In the genomic region with DNA sequence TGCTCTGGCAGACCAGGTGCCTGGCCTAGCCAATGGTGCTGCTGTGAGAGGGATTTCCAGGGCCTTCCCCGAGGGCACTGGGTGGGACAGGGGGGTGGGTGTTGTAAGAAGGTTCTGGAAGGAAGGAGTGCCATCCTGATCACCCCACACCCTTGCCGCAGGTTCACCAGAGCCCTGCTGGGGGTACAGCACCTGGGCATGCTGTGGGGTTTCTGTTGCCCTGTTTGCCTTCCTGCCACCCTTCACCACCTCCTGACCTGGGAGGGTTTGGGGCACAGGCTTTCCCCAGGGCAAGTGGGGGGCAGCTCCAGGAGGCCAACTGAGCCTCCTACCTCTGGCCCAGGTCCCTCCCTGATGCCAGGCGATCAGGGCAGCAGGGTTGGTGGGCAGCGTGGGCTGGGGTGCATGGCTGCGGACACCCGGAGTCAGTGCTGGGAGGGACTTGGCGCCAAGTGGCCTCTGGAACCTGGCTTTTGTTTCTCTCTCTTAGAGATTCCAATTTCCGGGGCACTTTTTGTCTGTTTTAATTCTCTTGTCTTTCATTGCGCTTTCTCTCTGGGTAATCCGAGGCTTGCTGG, we compare ENCODE assay signal across 25 cellular contexts.
"Had no signal": no experiment of that assay in that cellular context is flagged by ENCODE, and none has a peak within 500 bp of the region (broad histone marks: within the 10 kb centered on the region; RNA-seq: fewer than 3 reads in every experiment).

No MANE protein-coding gene starts in this region.

- H3K4me1 Mint-ChIP-seq: nephron progenitor cell; stimulated activated memory B cell treated with anti-CD40 and anti-IgM and Interleukin-4, amounts not matched to agents 10 μg/mL and 1 μg/mL and 100 μg/mL, for 72 hours had no signal

- H3K27me3 ChIP-seq: neutrophil, right atrium auricular region, tibial nerve, upper lobe of left lung, uterus had no signal

- H3K9me3 ChIP-seq: esophagus squamous epithelium, lower lobe of right lung, neutrophil, prostate gland, right atrium auricular region, spleen, thoracic aorta, tibial nerve, upper lobe of left lung, uterus had no signal

- H3K4me1 ChIP-seq: esophagus squamous epithelium, lower lobe of right lung, parathyroid adenoma, prostate gland, right atrium auricular region, spleen, tibial nerve, uterus had no signal

- H3K79me2 ChIP-seq: parathyroid adenoma had no signal

- H3K4me3 ChIP-seq: esophagus squamous epithelium, lower lobe of right lung, prostate gland, right atrium auricular region, spleen, thoracic aorta, tibial nerve, upper lobe of left lung, uterus had no signal

- H3K36me3 Mint-ChIP-seq: immature natural killer cell; naive thymus-derived CD8-positive, alpha-beta T cell; stimulated activated memory B cell treated with anti-CD40 and anti-IgM and Interleukin-4, amounts not matched to agents 10 μg/mL and 1 μg/mL and 100 μg/mL, for 72 hours had no signal

- H3K9me3 Mint-ChIP-seq: effector memory CD8-positive, alpha-beta T cell; nephron progenitor cell; stimulated activated memory B cell treated with anti-CD40 and anti-IgM and Interleukin-4, amounts not matched to agents 10 μg/mL and 1 μg/mL and 100 μg/mL, for 72 hours had no signal

- H3K36me3 ChIP-seq: esophagus squamous epithelium, lower lobe of right lung, neutrophil, prostate gland, right atrium auricular region, spleen, thoracic aorta, tibial nerve, upper lobe of left lung, uterus had no signal

- H3K27ac ChIP-seq: esophagus squamous epithelium, lower lobe of right lung, neutrophil, parathyroid adenoma, prostate gland, right atrium auricular region, spleen, thoracic aorta, tibial nerve, upper lobe of left lung, uterus had no signal

- ATAC-seq: effector memory CD8-positive, alpha-beta T cell; left ventricle myocardium superior; lower lobe of right lung; naive thymus-derived CD8-positive, alpha-beta T cell; sciatic nerve; stimulated activated memory B cell treated with anti-CD40 and anti-IgM and Interleukin-4, amounts not matched to agents 10 μg/mL and 1 μg/mL and 100 μg/mL, for 72 hours; stimulated activated naive CD8-positive, alpha-beta T cell treated with anti-CD3 and anti-CD28 coated beads, Interleukin-15, Interleukin-2, amounts not matched to agents 100 U/mL and 50 U/mL, for 24 hours had no signal

- DNase-seq: cortex of kidney; effector memory CD8-positive, alpha-beta T cell; erythroblast; esophagus squamous epithelium; foreskin melanocyte; hypothalamus; immature natural killer cell; left ventricle myocardium superior; lower lobe of right lung; naive thymus-derived CD8-positive, alpha-beta T cell; nephron progenitor cell; stimulated activated CD4-positive, alpha-beta T cell treated with anti-CD3 and anti-CD28 coated beads, Interleukin-4, amount 100 ng/mL, for 4 hours; stimulated activated naive CD8-positive, alpha-beta T cell treated with anti-CD3 and anti-CD28 coated beads, Interleukin-15, Interleukin-2, amounts not matched to agents 100 U/mL and 50 U/mL, for 24 hours; substantia nigra; upper lobe of left lung; uterus had no signal

- H3K9ac ChIP-seq: parathyroid adenoma had no signal

- H3K4me3 Mint-ChIP-seq: effector memory CD8-positive, alpha-beta T cell; immature natural killer cell; nephron progenitor cell; stimulated activated memory B cell treated with anti-CD40 and anti-IgM and Interleukin-4, amounts not matched to agents 10 μg/mL and 1 μg/mL and 100 μg/mL, for 72 hours had no signal

- H3K27ac Mint-ChIP-seq: effector memory CD8-positive, alpha-beta T cell; immature natural killer cell; nephron progenitor cell; stimulated activated memory B cell treated with anti-CD40 and anti-IgM and Interleukin-4, amounts not matched to agents 10 μg/mL and 1 μg/mL and 100 μg/mL, for 72 hours had no signal

- H2AFZ ChIP-seq: parathyroid adenoma had no signal
